9 cellular contexts compared by ENCODE assay signal in genomic region chr1:230772457-230773395, GRCh38. TPM values are rescaled to one million over a fixed set of nuclear protein-coding genes. Genes with fewer than 3 reads are reported as not detected.
A peak's percentile ranks its signal among the peaks of the same experiment; 100 is the strongest.
DNase-seq lines count a peak whose midpoint lies in the region; ATAC-seq and TF ChIP-seq lines count a peak whose summit lies in the region.
"Had no signal": no experiment of that assay in that cellular context is flagged by ENCODE, and none has a peak within 500 bp of the region (broad histone marks: within the 10 kb centered on the region; RNA-seq: fewer than 3 reads in every experiment).

No MANE protein-coding gene starts in this region.

- TF ChIP-seq POLR2A in IMR-90 (IDR thresholded peaks at IDR 0.05; ENCODE audit: low read depth, low read length), result no peak

- H3K4me1 Mint-ChIP-seq in activated T-cell treated with anti-CD3 and anti-CD28 coated beads, Interleukin-2, amount 50 U/mL, for 72 hours (ENCODE audit: low read depth), result no peaks in the 10 kb centered on the region
- H3K4me1 Mint-ChIP-seq: activated naive CD4-positive, alpha-beta T cell treated with anti-CD3 and anti-CD28 coated beads, Interleukin-2, amount 50 U/mL, for 24 hours had no signal

- H3K4ac ChIP-seq in IMR-90 (ENCODE audit: low read depth, low read length), result no peak overlapping the region

- H2BK15ac ChIP-seq in IMR-90 (ENCODE audit: low read depth, low read length), result no peak overlapping the region; the same call in 2 of the 3 replicates

- BruUV-seq in A673 (replicated peaks; lab: Mats Ljungman, UMichigan) (no TSS peak), IMR-90 (replicated peaks; lab: Mats Ljungman, UMichigan) (no TSS peak)

- H3K9me3 ChIP-seq in A673 (ENCODE audit: low read depth, low read length, poor library complexity, severe bottlenecking) (no peaks in the 10 kb centered on the region), IMR-90 (ENCODE audit: control insufficient read depth, insufficient read depth, low read length) (no peaks in the 10 kb centered on the region)

- H2AK5ac ChIP-seq in IMR-90 (ENCODE audit: low read depth, low read length), result no peak overlapping the region

- H3K27me3 ChIP-seq in A673 (replicated peaks; ENCODE audit: insufficient read depth, low read depth, low read length, poor library complexity), result peaks cover 9% of the 10 kb centered on the region
- H3K27me3 ChIP-seq in IMR-90 (ENCODE audit: control insufficient read depth, insufficient read depth, low read length), result peaks cover 2% of the 10 kb centered on the region; the same call in 1 of the 2 replicates

- peak overlapping the region in 1 of 2 experiments; percentile 61; a peak in 1 of 4 replicates for H4K8ac ChIP-seq in IMR-90 (ENCODE audit: low read depth in 2 of 2, low read length in 2 of 2)

- in situ Hi-C loops in IMR-90 (cut with MboI; ENCODE audit: low sequenced_read_pairs), result loop anchor here (10.0 kb wide), 1 partner anchor 128 kb away; the partner anchor contains the start of gene COG2

- no peak overlapping the region for H2BK20ac ChIP-seq in IMR-90 (ENCODE audit: low read depth, low read length)

- no peak overlapping the region for H2BK5ac ChIP-seq in IMR-90 (ENCODE audit: low read depth, low read length, poor library complexity, severe bottlenecking)

- dilution Hi-C loops in IMR-90 (cut with HindIII; ENCODE audit: low sequenced_read_pairs, unreplicated experiment), result no loop called here

- no peak overlapping the region for H3K14ac ChIP-seq in IMR-90 (replicated peaks; ENCODE audit: low read depth, low read length)

- DNase-seq in A673 (ENCODE audit: low spot score) (peak; percentile 69), IMR-90 (peak; percentile 59), left cardiac atrium (peak; percentile 69), sciatic nerve (ENCODE audit: low spot score) (peak; percentile 66), GDM1 (lab: John Stamatoyannopoulos, UW) (no peak)
- DNase-seq in effector CD4-positive, alpha-beta T cell, result no peak
- no peak for DNase-seq in activated T-cell treated with anti-CD3 and anti-CD28 coated beads, Interleukin-2, amount 50 U/mL, for 72 hours

- peak; percentile 65 for TF ChIP-seq RAD21 in IMR-90 (IDR thresholded peaks at IDR 0.05; ENCODE audit: low read length)

- intact Hi-C loops in A673 (cut with micrococcal nuclease; ENCODE audit: unreplicated experiment) (loop anchor here (5.0 kb wide), 1 partner anchor 130 kb away; the partner anchor contains the start of gene COG2), IMR-90 (cut with micrococcal nuclease) (loop anchor here (1.0 to 10.0 kb wide), 5 partner anchors 90 to 462 kb away; partner anchors contain the start of genes COG2 and PGBD5), left cardiac atrium (cut with DNase I) (loop anchor here (2.0 to 5.0 kb wide), 2 partner anchors 60 to 130 kb away; partner anchors contain the start of gene COG2 (in 2 of the 2)), sciatic nerve (cut with DNase I) (no loop called here)

- no peak overlapping the region for H3K4me2 ChIP-seq in IMR-90 (ENCODE audit: low read depth, low read length)

- no peaks in the 10 kb centered on the region for H4K20me1 ChIP-seq in IMR-90 (ENCODE audit: insufficient read depth, low read length)

- H3K56ac ChIP-seq in IMR-90 (ENCODE audit: extremely low read depth, insufficient read depth, low read length), result no peak overlapping the region

- peak overlapping the region; percentile 69; the same call in 1 of the 2 replicates for H4K5ac ChIP-seq in IMR-90 (ENCODE audit: low read depth, low read length)

- no peaks in the 10 kb centered on the region for H3K36me3 ChIP-seq in A673 (ENCODE audit: insufficient read depth, low read length, poor library complexity, severe bottlenecking)
- H3K36me3 ChIP-seq in IMR-90 (ENCODE audit: control insufficient read depth, insufficient read depth, low read length), result no peaks in the 10 kb centered on the region

- peak overlapping the region; percentile 55 for H2AFZ ChIP-seq in IMR-90 (replicated peaks; ENCODE audit: low read length, poor library complexity)

- no peak overlapping the region for H4K91ac ChIP-seq in IMR-90 (ENCODE audit: insufficient read depth, low read depth, low read length)

- H3K79me1 ChIP-seq in IMR-90 (ENCODE audit: low read depth in 1 of 2, low read length in 2 of 2), result no peaks in the 10 kb centered on the region

- H3K9ac ChIP-seq in IMR-90 (ENCODE audit: low read depth, low read length), result no peak overlapping the region

- POLR2A ChIA-PET in A673 (lab: Charles Lee; ENCODE audit: low non-redundant PET) (no interaction called here), IMR-90 (lab: Charles Lee; ENCODE audit: unreplicated experiment) (no interaction called here)

- no peaks in the 10 kb centered on the region for H3K36me3 Mint-ChIP-seq in activated T-cell treated with anti-CD3 and anti-CD28 coated beads, Interleukin-2, amount 50 U/mL, for 72 hours (ENCODE audit: insufficient read depth in 2 of 2)
- H3K36me3 Mint-ChIP-seq: activated naive CD4-positive, alpha-beta T cell treated with anti-CD3 and anti-CD28 coated beads, Interleukin-2, amount 50 U/mL, for 24 hours had no signal

- CTCF ChIA-PET in A673 (lab: Charles Lee) (interaction anchor here (0.7 to 1.4 kb wide), 2 partner anchors 30 to 131 kb away, joined by 4 to 8 read pairs; no protein-coding TSS in a partner anchor), IMR-90 (lab: Yijun Ruan, JAX) (interaction anchor here (0.5 to 1.7 kb wide), 8 partner anchors 18 to 140 kb away, joined by 3 to 10 read pairs (median 4); partner anchors contain the start of gene AGT)

- no peak overlapping the region for H3K4me3 ChIP-seq in A673 (ENCODE audit: low read depth, low read length, poor library complexity, severe bottlenecking)
- H3K4me3 ChIP-seq in IMR-90 (ENCODE audit: insufficient read depth, low read depth, low read length), result no peak overlapping the region

- H3K27ac ChIP-seq in A673 (ENCODE audit: low read depth, low read length, poor library complexity, severe bottlenecking) (no peak overlapping the region), IMR-90 (ENCODE audit: insufficient read depth, low read length) (peak overlapping the region; percentile 63; the same call in 1 of the 2 replicates), VCaP (no peak overlapping the region)

- no peaks in the 10 kb centered on the region for H3K9me3 Mint-ChIP-seq in activated T-cell treated with anti-CD3 and anti-CD28 coated beads, Interleukin-2, amount 50 U/mL, for 72 hours
- H3K9me3 Mint-ChIP-seq: activated naive CD4-positive, alpha-beta T cell treated with anti-CD3 and anti-CD28 coated beads, Interleukin-2, amount 50 U/mL, for 24 hours had no signal

- no peak overlapping the region for H2BK120ac ChIP-seq in IMR-90 (ENCODE audit: low read depth, low read length)

- peak overlapping the region; percentile 75; the same call in 1 of the 2 replicates for H3K18ac ChIP-seq in IMR-90 (ENCODE audit: low read depth, low read length)

- H3K4me3 Mint-ChIP-seq in activated T-cell treated with anti-CD3 and anti-CD28 coated beads, Interleukin-2, amount 50 U/mL, for 72 hours, result no peak overlapping the region
- H3K4me3 Mint-ChIP-seq: activated naive CD4-positive, alpha-beta T cell treated with anti-CD3 and anti-CD28 coated beads, Interleukin-2, amount 50 U/mL, for 24 hours had no signal

- no peaks in the 10 kb centered on the region for H3K9me1 ChIP-seq in IMR-90 (ENCODE audit: insufficient read depth, low read length)

- TF ChIP-seq CTCF in A673 (conservative IDR thresholded peaks at IDR 0.05; ENCODE audit: low read depth, low read length), result peak; percentile 59
- peak; percentile 63 for TF ChIP-seq CTCF in IMR-90 (conservative IDR thresholded peaks at IDR 0.05; ENCODE audit: low read depth, low read length)
- TF ChIP-seq CTCF in VCaP (conservative IDR thresholded peaks at IDR 0.05), result peak; percentile 85

- H3K4me1 ChIP-seq in A673 (ENCODE audit: insufficient read depth, low read length, poor library complexity, severe bottlenecking) (no peaks in the 10 kb centered on the region), IMR-90 (ENCODE audit: control insufficient read depth, insufficient read depth, low read length) (peaks cover 13% of the 10 kb centered on the region)

- H2AK9ac ChIP-seq in IMR-90 (replicated peaks; ENCODE audit: low read depth, low read length, poor library complexity), result no peak overlapping the region

- 80% methylated on average over 1 of the region's 14 CpGs; no CpG with 5 or more reads in 1 of the 2 experiments for WGBS in IMR-90 (ENCODE audit: extremely low coverage in 2 of 2, insufficient read length in 1 of 2), 2 experiments

- peaks cover 7% of the 10 kb centered on the region for H3K27me3 Mint-ChIP-seq in activated T-cell treated with anti-CD3 and anti-CD28 coated beads, Interleukin-2, amount 50 U/mL, for 72 hours (ENCODE audit: low read depth)

- H3K27ac Mint-ChIP-seq in activated T-cell treated with anti-CD3 and anti-CD28 coated beads, Interleukin-2, amount 50 U/mL, for 72 hours, result no peak overlapping the region
- H3K27ac Mint-ChIP-seq: activated naive CD4-positive, alpha-beta T cell treated with anti-CD3 and anti-CD28 coated beads, Interleukin-2, amount 50 U/mL, for 24 hours had no signal

- ATAC-seq in IMR-90 (ENCODE audit: low read depth), result peak; percentile 74
- ATAC-seq in left cardiac atrium, result peak; percentile 89 to 92
- peak; percentile 94 for ATAC-seq in sciatic nerve
- ATAC-seq in activated T-cell treated with anti-CD3 and anti-CD28 coated beads, Interleukin-2, amount 50 U/mL, for 72 hours (replicated peaks in 1 of 2), result no peak

- H3K23ac ChIP-seq in IMR-90 (ENCODE audit: low read depth, low read length), result no peak overlapping the region

TF ChIP-seq in IMR-90, 13 proteins besides CTCF, POLR2A, EP300 and RAD21 (continues in another document):
- TF ChIP-seq SMC3 (IDR thresholded peaks at IDR 0.05; ENCODE audit: low read depth, low read length), result peak; percentile 41
- TF ChIP-seq CEBPB (IDR thresholded peaks at IDR 0.05; ENCODE audit: low read depth, low read length), result peak; percentile 66

RNA-seq across cellular contexts. Expression of gene CAPN9, which starts 25.5 kb away (rescaled TPM):
- not detected in 2 replicates for total RNA-seq in A673 (2021)
- not detected in 2 replicates for total RNA-seq in IMR-90 (2012; rRNA removed)
- not detected in 2 replicates for polyA plus RNA-seq in IMR-90 (2012; rRNA removed)
- not detected in 2 replicates for polyA plus RNA-seq in IMR-90 (2012; cell fraction: cytosol; rRNA removed)
- not detected in 2 replicates for polyA plus RNA-seq in IMR-90 (2012; cell fraction: nucleus; rRNA removed; ENCODE audit: low replicate concordance)
- under 1 TPM; 0.18 to 0.24 TPM for total RNA-seq in left cardiac atrium
- 0.13 TPM for total RNA-seq in sciatic nerve
- not detected for total RNA-seq in activated T-cell treated with anti-CD3 and anti-CD28 coated beads, Interleukin-2, amount 50 U/mL, for 72 hours

RNA-seq across cellular contexts. Expression of gene AGT, which starts 58.8 kb away (rescaled TPM):
- 0.13 TPM in 1 of 2 replicates, not detected in the other for total RNA-seq in A673 (2021)
- under 0.01 and 0.18 TPM in 2 replicates for total RNA-seq in IMR-90 (2012; rRNA removed)
- 0.34 and 0.39 TPM in 2 replicates for polyA plus RNA-seq in IMR-90 (2012; rRNA removed)
- polyA plus RNA-seq in IMR-90 (2012; cell fraction: cytosol; rRNA removed), result 0.59 and 0.64 TPM in 2 replicates
- polyA plus RNA-seq in IMR-90 (2012; cell fraction: nucleus; rRNA removed; ENCODE audit: low replicate concordance), result 0.41 and 0.46 TPM in 2 replicates
- 100 to 1,000 TPM; 102 to 130 TPM for total RNA-seq in left cardiac atrium
- total RNA-seq in sciatic nerve, result 13.0 TPM
- total RNA-seq in activated T-cell treated with anti-CD3 and anti-CD28 coated beads, Interleukin-2, amount 50 U/mL, for 72 hours, result not detected

Comparison
In these comparisons a context has a peak if more than half of its experiments do, and no peak if none do; other contexts are left out.
1. DNase-seq: peak in A673 (single experiment), IMR-90 (single experiment), left cardiac atrium (single experiment) and sciatic nerve (single experiment); none in effector CD4-positive, alpha-beta T cell (single experiment), GDM1 (single experiment) and activated T-cell treated with anti-CD3 and anti-CD28 coated beads, Interleukin-2, amount 50 U/mL, for 72 hours (0 of 2).
2. ATAC-seq: peak in IMR-90 (single experiment), left cardiac atrium (2 of 2) and sciatic nerve (single experiment); none in activated T-cell treated with anti-CD3 and anti-CD28 coated beads, Interleukin-2, amount 50 U/mL, for 72 hours (0 of 2).
3. RNA of gene AGT, which starts 58.8 kb away (total RNA-seq): 102 to 130 TPM in left cardiac atrium and 13.0 TPM in sciatic nerve (single experiment); under 0.01 to 0.18 TPM in IMR-90, 0.13 TPM in A673 and not detected in activated T-cell treated with anti-CD3 and anti-CD28 coated beads, Interleukin-2, amount 50 U/mL, for 72 hours; every median in the first group is over 10 times any median in the second.
4. Peak in every context shown above with its lines, with median percentiles within 50 percentile points of each other: CTCF ChIP-seq.